ENCODE assay signal across 1 cellular context in the genomic region with DNA sequence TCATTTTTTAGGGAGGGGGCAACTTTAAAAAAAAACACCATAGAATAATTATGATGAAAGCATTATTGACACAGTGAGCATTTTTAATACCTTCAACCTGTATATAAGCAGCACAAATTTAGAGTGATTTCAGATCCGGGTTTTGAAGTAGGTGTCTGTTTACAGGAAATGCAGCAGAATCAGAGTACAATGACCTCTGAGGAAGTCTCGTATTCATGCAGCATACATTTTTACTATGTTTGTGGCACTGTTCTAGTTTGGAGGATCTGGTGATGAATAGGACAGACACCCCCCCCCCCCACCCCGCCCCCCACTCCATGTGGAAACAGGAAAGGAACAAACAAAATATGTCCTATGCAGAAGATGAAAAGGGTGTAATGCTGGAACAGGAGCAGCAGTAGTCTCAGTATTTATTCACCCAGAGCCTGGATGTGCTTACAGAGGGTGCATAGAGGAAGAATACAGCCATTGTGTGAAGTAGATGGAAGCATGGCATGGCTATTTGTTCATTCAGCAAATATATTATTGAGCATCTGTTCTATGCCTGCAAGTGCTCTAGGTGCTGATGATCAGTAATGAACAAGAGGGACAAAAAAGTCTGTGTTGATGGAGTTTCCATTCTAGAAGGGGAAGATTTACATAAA.
TF ChIP-seq lines count a peak whose summit lies in the region.

No MANE protein-coding gene starts in this region.

TF ChIP-seq in GM23338, 12 proteins besides CTCF, POLR2A, EP300 and RAD21 (continued from another document):
- TF ChIP-seq, protein P1, sequence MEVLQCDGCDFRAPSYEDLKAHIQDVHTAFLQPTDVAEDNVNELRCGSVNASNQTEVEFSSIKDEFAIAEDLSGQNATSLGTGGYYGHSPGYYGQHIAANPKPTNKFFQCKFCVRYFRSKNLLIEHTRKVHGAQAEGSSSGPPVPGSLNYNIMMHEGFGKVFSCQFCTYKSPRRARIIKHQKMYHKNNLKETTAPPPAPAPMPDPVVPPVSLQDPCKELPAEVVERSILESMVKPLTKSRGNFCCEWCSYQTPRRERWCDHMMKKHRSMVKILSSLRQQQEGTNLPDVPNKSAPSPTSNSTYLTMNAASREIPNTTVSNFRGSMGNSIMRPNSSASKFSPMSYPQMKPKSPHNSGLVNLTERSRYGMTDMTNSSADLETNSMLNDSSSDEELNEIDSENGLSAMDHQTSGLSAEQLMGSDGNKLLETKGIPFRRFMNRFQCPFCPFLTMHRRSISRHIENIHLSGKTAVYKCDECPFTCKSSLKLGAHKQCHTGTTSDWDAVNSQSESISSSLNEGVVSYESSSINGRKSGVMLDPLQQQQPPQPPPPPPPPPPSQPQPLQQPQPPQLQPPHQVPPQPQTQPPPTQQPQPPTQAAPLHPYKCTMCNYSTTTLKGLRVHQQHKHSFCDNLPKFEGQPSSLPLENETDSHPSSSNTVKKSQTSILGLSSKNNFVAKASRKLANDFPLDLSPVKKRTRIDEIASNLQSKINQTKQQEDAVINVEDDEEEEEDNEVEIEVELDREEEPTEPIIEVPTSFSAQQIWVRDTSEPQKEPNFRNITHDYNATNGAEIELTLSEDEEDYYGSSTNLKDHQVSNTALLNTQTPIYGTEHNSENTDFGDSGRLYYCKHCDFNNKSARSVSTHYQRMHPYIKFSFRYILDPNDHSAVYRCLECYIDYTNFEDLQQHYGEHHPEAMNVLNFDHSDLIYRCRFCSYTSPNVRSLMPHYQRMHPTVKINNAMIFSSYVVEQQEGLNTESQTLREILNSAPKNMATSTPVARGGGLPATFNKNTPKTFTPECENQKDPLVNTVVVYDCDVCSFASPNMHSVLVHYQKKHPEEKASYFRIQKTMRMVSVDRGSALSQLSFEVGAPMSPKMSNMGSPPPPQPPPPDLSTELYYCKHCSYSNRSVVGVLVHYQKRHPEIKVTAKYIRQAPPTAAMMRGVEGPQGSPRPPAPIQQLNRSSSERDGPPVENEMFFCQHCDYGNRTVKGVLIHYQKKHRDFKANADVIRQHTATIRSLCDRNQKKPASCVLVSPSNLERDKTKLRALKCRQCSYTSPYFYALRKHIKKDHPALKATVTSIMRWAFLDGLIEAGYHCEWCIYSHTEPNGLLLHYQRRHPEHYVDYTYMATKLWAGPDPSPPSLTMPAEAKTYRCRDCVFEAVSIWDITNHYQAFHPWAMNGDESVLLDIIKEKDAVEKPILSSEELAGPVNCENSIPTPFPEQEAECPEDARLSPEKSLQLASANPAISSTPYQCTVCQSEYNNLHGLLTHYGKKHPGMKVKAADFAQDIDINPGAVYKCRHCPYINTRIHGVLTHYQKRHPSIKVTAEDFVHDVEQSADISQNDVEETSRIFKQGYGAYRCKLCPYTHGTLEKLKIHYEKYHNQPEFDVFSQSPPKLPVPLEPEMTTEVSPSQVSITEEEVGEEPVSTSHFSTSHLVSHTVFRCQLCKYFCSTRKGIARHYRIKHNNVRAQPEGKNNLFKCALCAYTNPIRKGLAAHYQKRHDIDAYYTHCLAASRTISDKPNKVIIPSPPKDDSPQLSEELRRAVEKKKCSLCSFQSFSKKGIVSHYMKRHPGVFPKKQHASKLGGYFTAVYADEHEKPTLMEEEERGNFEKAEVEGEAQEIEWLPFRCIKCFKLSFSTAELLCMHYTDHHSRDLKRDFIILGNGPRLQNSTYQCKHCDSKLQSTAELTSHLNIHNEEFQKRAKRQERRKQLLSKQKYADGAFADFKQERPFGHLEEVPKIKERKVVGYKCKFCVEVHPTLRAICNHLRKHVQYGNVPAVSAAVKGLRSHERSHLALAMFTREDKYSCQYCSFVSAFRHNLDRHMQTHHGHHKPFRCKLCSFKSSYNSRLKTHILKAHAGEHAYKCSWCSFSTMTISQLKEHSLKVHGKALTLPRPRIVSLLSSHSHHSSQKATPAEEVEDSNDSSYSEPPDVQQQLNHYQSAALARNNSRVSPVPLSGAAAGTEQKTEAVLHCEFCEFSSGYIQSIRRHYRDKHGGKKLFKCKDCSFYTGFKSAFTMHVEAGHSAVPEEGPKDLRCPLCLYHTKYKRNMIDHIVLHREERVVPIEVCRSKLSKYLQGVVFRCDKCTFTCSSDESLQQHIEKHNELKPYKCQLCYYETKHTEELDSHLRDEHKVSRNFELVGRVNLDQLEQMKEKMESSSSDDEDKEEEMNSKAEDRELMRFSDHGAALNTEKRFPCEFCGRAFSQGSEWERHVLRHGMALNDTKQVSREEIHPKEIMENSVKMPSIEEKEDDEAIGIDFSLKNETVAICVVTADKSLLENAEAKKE (CRISPR knock-in tag; IDR thresholded peaks at IDR 0.05), result no peak
- TF ChIP-seq EZH2 (IDR thresholded peaks at IDR 0.05; ENCODE audit: low read depth, unreplicated experiment), result no peak
- no peak for TF ChIP-seq ZNF331 (CRISPR knock-in tag; IDR thresholded peaks at IDR 0.05; ENCODE audit: low read depth)
- no peak for TF ChIP-seq NANOG (IDR thresholded peaks at IDR 0.05; ENCODE audit: borderline replicate concordance)
- TF ChIP-seq, protein P2, sequence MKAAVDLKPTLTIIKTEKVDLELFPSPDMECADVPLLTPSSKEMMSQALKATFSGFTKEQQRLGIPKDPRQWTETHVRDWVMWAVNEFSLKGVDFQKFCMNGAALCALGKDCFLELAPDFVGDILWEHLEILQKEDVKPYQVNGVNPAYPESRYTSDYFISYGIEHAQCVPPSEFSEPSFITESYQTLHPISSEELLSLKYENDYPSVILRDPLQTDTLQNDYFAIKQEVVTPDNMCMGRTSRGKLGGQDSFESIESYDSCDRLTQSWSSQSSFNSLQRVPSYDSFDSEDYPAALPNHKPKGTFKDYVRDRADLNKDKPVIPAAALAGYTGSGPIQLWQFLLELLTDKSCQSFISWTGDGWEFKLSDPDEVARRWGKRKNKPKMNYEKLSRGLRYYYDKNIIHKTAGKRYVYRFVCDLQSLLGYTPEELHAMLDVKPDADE (IDR thresholded peaks at IDR 0.05), result no peak
- TF ChIP-seq ZNF114 (CRISPR knock-in tag; IDR thresholded peaks at IDR 0.05), result no peak
- TF ChIP-seq, protein P3, sequence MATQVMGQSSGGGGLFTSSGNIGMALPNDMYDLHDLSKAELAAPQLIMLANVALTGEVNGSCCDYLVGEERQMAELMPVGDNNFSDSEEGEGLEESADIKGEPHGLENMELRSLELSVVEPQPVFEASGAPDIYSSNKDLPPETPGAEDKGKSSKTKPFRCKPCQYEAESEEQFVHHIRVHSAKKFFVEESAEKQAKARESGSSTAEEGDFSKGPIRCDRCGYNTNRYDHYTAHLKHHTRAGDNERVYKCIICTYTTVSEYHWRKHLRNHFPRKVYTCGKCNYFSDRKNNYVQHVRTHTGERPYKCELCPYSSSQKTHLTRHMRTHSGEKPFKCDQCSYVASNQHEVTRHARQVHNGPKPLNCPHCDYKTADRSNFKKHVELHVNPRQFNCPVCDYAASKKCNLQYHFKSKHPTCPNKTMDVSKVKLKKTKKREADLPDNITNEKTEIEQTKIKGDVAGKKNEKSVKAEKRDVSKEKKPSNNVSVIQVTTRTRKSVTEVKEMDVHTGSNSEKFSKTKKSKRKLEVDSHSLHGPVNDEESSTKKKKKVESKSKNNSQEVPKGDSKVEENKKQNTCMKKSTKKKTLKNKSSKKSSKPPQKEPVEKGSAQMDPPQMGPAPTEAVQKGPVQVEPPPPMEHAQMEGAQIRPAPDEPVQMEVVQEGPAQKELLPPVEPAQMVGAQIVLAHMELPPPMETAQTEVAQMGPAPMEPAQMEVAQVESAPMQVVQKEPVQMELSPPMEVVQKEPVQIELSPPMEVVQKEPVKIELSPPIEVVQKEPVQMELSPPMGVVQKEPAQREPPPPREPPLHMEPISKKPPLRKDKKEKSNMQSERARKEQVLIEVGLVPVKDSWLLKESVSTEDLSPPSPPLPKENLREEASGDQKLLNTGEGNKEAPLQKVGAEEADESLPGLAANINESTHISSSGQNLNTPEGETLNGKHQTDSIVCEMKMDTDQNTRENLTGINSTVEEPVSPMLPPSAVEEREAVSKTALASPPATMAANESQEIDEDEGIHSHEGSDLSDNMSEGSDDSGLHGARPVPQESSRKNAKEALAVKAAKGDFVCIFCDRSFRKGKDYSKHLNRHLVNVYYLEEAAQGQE (IDR thresholded peaks at IDR 0.05; ENCODE audit: unreplicated experiment), result no peak
- TF ChIP-seq EZH2phosphoT487 (IDR thresholded peaks at IDR 0.05; ENCODE audit: unreplicated experiment), result no peak
- no peak for TF ChIP-seq STAT1 (IDR thresholded peaks at IDR 0.05; ENCODE audit: unreplicated experiment)
- TF ChIP-seq POLR2AphosphoS5 (IDR thresholded peaks at IDR 0.05; ENCODE audit: low read depth), result no peak
